17 cellular contexts compared by ENCODE assay signal in genomic region chr5:1051366-1051720, GRCh38. TPM values are rescaled to one million over a fixed set of nuclear protein-coding genes. Genes with fewer than 3 reads are reported as not detected.
DNase-seq lines count a peak whose midpoint lies in the region; ATAC-seq and TF ChIP-seq lines count a peak whose summit lies in the region.
"Had no signal": no experiment of that assay in that cellular context is flagged by ENCODE, and none has a peak within 500 bp of the region (broad histone marks: within the 10 kb centered on the region; RNA-seq: fewer than 3 reads in every experiment).

No MANE protein-coding gene starts in this region.

- no peak overlapping the region for H2BK15ac ChIP-seq in neuronal stem cell (ENCODE audit: low read length)

- H3K27ac Mint-ChIP-seq in GM23338 (no peak overlapping the region), immature natural killer cell (no peak overlapping the region)
- no peak overlapping the region for H3K27ac Mint-ChIP-seq in activated naive CD4-positive, alpha-beta T cell treated with anti-CD3 and anti-CD28 coated beads for 36 hours
- H3K27ac Mint-ChIP-seq: B cell; CD8-positive, alpha-beta T cell had no signal

- ATAC-seq in heart right ventricle (peak in 1 of 8 donors; percentile 1), Right ventricle myocardium superior (ENCODE audit: poor library complexity) (no peak), GM23338 (no peak), HG03342 (IDR thresholded peaks at IDR 0.05; ENCODE audit: unreplicated experiment) (no peak)
- ATAC-seq: CD8-positive, alpha-beta T cell; HCT116 had no signal

- DNase-seq in heart right ventricle (no peak), Right ventricle myocardium superior (no peak), GM23338 (ENCODE audit: low spot score) (peak; percentile 0), NAMALWA (ENCODE audit: low spot score) (peak; percentile 83), neuronal stem cell (ENCODE audit: low spot score) (no peak), immature natural killer cell (no peak)
- DNase-seq in activated naive CD4-positive, alpha-beta T cell treated with anti-CD3 and anti-CD28 coated beads for 36 hours = no peak
- DNase-seq: CD8-positive, alpha-beta T cell; COR-L47; DMS153; DND-41; GF-D8 had no signal

- peak overlapping the region; percentile 89 for H3K23ac ChIP-seq in neuronal stem cell (ENCODE audit: low read depth, low read length, poor library complexity)

- H3K4me1 ChIP-seq in heart right ventricle (peaks cover 0 to 38% (median 11%) of the 10 kb centered on the region in 9 donors), GM23338 (ENCODE audit: insufficient read depth) (no peaks in the 10 kb centered on the region), neuronal stem cell (ENCODE audit: control insufficient read depth in 2 of 2, insufficient read depth in 1 of 2, low read depth in 1 of 2, low read length in 2 of 2) (peaks cover 2 to 3% of the 10 kb centered on the region in 2 donors)

- H3K14ac ChIP-seq in neuronal stem cell (ENCODE audit: low read length) = no peak overlapping the region

- no peak overlapping the region for H3K18ac ChIP-seq in neuronal stem cell (ENCODE audit: low read length)

- peaks cover 21% of the 10 kb centered on the region for H3K36me3 Mint-ChIP-seq in GM23338 (ENCODE audit: low read depth)
- peaks cover 2% of the 10 kb centered on the region for H3K36me3 Mint-ChIP-seq in activated naive CD4-positive, alpha-beta T cell treated with anti-CD3 and anti-CD28 coated beads for 36 hours (ENCODE audit: low read depth)
- H3K36me3 Mint-ChIP-seq in immature natural killer cell = peaks cover 0 to 8% (median 6%) of the 10 kb centered on the region in 3 donors

- H3K4me3 ChIP-seq in heart right ventricle (no peak overlapping the region), GM23338 (no peak overlapping the region), neuronal stem cell (ENCODE audit: low read length in 2 of 2) (no peak overlapping the region)

- H4K20me1 ChIP-seq in GM23338 (replicated peaks; ENCODE audit: insufficient read depth) = no peaks in the 10 kb centered on the region; the same call in 1 of the 2 replicates

- no peak overlapping the region for H4K91ac ChIP-seq in neuronal stem cell (ENCODE audit: low read depth, low read length, poor library complexity)

- no peak overlapping the region for H2AFZ ChIP-seq in GM23338
- no peak overlapping the region for H2AFZ ChIP-seq in neuronal stem cell (ENCODE audit: low read length)

- no peaks in the 10 kb centered on the region for H3K79me2 ChIP-seq in GM23338 (replicated peaks; ENCODE audit: insufficient read depth)

- intact Hi-C loops in heart right ventricle (cut with DNase I) (loop anchor here in 2 of 10 donors (10.0 kb wide), 1 partner anchor 83 kb away; no protein-coding TSS in a partner anchor), Right ventricle myocardium superior (cut with DNase I) (loop anchor here (5.0 kb wide), 1 partner anchor 41 kb away; no protein-coding TSS in a partner anchor)
- intact Hi-C loops in activated naive CD4-positive, alpha-beta T cell treated with anti-CD3 and anti-CD28 coated beads for 36 hours (cut with micrococcal nuclease) = no loop called here

- peaks cover 5% of the 10 kb centered on the region for H3K9me3 Mint-ChIP-seq in GM23338
- peaks cover 20% of the 10 kb centered on the region for H3K9me3 Mint-ChIP-seq in activated naive CD4-positive, alpha-beta T cell treated with anti-CD3 and anti-CD28 coated beads for 36 hours
- H3K9me3 Mint-ChIP-seq in immature natural killer cell = peaks cover 0 to 2% (median 0%) of the 10 kb centered on the region in 6 donors
- H3K9me3 Mint-ChIP-seq: CD8-positive, alpha-beta T cell had no signal

- no peak overlapping the region for H4K8ac ChIP-seq in neuronal stem cell (ENCODE audit: low read depth, low read length)

- H3K9me3 ChIP-seq in heart right ventricle = no peaks in the 10 kb centered on the region
- H3K9me3 ChIP-seq in neuronal stem cell (replicated peaks in 1 of 2; ENCODE audit: control insufficient read depth in 2 of 2, insufficient read depth in 1 of 2, low read depth in 1 of 2, low read length in 2 of 2) = peaks cover 0 to 6% of the 10 kb centered on the region in 2 donors

- CTCF ChIA-PET in activated naive CD4-positive, alpha-beta T cell treated with anti-CD3 and anti-CD28 coated beads for 36 hours (lab: Charles Lee) = no interaction called here

- H3K27me3 ChIP-seq in heart right ventricle (no peaks in the 10 kb centered on the region), GM23338 (ENCODE audit: insufficient read depth) (no peaks in the 10 kb centered on the region), neuronal stem cell (ENCODE audit: control insufficient read depth in 3 of 3, insufficient read depth in 3 of 3, low read depth in 1 of 3, low read length in 3 of 3) (no peaks in the 10 kb centered on the region)

- peaks cover 6% of the 10 kb centered on the region for H3K79me1 ChIP-seq in neuronal stem cell (ENCODE audit: low read depth, low read length)

- no peak overlapping the region for H2BK5ac ChIP-seq in neuronal stem cell (ENCODE audit: low read length)

- peaks cover 0 to 68% (median 26%) of the 10 kb centered on the region in 9 donors for H3K36me3 ChIP-seq in heart right ventricle
- H3K36me3 ChIP-seq in GM23338 (ENCODE audit: insufficient read depth) = no peaks in the 10 kb centered on the region
- H3K36me3 ChIP-seq in neuronal stem cell (replicated peaks in 1 of 2; ENCODE audit: control insufficient read depth in 2 of 2, insufficient read depth in 2 of 2, low read length in 2 of 2) = peaks cover 33 to 53% of the 10 kb centered on the region in 2 donors

- H3K27me3 Mint-ChIP-seq in GM23338 (ENCODE audit: insufficient read depth, low read depth, poor library complexity) (peaks cover 20% of the 10 kb centered on the region), immature natural killer cell (ENCODE audit: low read depth in 3 of 3) (peaks cover 2 to 3% (median 2%) of the 10 kb centered on the region in 3 donors)
- H3K27me3 Mint-ChIP-seq in activated naive CD4-positive, alpha-beta T cell treated with anti-CD3 and anti-CD28 coated beads for 36 hours (ENCODE audit: low read depth) = no peaks in the 10 kb centered on the region
- H3K27me3 Mint-ChIP-seq: B cell had no signal

- H3K4me2 ChIP-seq in GM23338 = no peak overlapping the region
- H3K4me2 ChIP-seq in neuronal stem cell (ENCODE audit: insufficient read depth, low read length, poor library complexity, severe bottlenecking) = no peak overlapping the region

- H3F3A ChIP-seq in GM23338 (replicated peaks; ENCODE audit: low read depth) = no peaks in the 10 kb centered on the region

- H2BK12ac ChIP-seq in neuronal stem cell (ENCODE audit: low read length) = no peak overlapping the region

- no peak overlapping the region for H3K4ac ChIP-seq in neuronal stem cell (ENCODE audit: low read length)

- H3K9me2 ChIP-seq in GM23338 (ENCODE audit: insufficient read depth) = no peaks in the 10 kb centered on the region

- H3K4me1 Mint-ChIP-seq in GM23338 (no peaks in the 10 kb centered on the region), immature natural killer cell (peaks cover 0 to 15% of the 10 kb centered on the region in 2 donors)
- no peaks in the 10 kb centered on the region for H3K4me1 Mint-ChIP-seq in activated naive CD4-positive, alpha-beta T cell treated with anti-CD3 and anti-CD28 coated beads for 36 hours (ENCODE audit: low read depth)
- H3K4me1 Mint-ChIP-seq: B cell, CD14-positive monocyte had no signal

- no peak overlapping the region for H2AK5ac ChIP-seq in neuronal stem cell (ENCODE audit: low read depth, low read length)

- no peak overlapping the region for H3K4me3 Mint-ChIP-seq in GM23338
- H3K4me3 Mint-ChIP-seq in activated naive CD4-positive, alpha-beta T cell treated with anti-CD3 and anti-CD28 coated beads for 36 hours = no peak overlapping the region
- H3K4me3 Mint-ChIP-seq in immature natural killer cell = no peak overlapping the region
- H3K4me3 Mint-ChIP-seq: B cell; CD14-positive monocyte; CD8-positive, alpha-beta T cell had no signal

- no peak overlapping the region for H2BK120ac ChIP-seq in neuronal stem cell (ENCODE audit: low read depth, low read length)

- no peak overlapping the region for H3K9ac ChIP-seq in neuronal stem cell (ENCODE audit: low read depth, low read length, poor library complexity)

- WGBS in heart right ventricle, 2 donors = 80 to 88% methylated on average over 16 of the region's 16 CpGs
- no CpG with 5 or more reads among the region's 16 CpGs for WGBS in neuronal stem cell (ENCODE audit: extremely low coverage in 2 of 2, insufficient read length in 2 of 2, insufficient replicate concordance in 1 of 2), 2 donors

- peak overlapping the region in 6 of 10 donors; percentile 21 to 79 (median 57) for H3K27ac ChIP-seq in heart right ventricle
- no peak overlapping the region for H3K27ac ChIP-seq in GM23338 (ENCODE audit: low read depth)
- H3K27ac ChIP-seq in neuronal stem cell (replicated peaks; ENCODE audit: low read length) = no peak overlapping the region
- H3K27ac ChIP-seq: HL-60 had no signal

- TF ChIP-seq CTCF in heart right ventricle (IDR thresholded peaks at IDR 0.05) (no peak), GM23338 (conservative IDR thresholded peaks at IDR 0.05; ENCODE audit: low read depth in 2 of 2) (no peak)

TF ChIP-seq in GM23338, 12 proteins besides CTCF, POLR2A, EP300 and RAD21:
- no peak for TF ChIP-seq ETS1 (IDR thresholded peaks at IDR 0.05)
- no peak for TF ChIP-seq STAT1 (IDR thresholded peaks at IDR 0.05; ENCODE audit: unreplicated experiment)

RNA-seq across cellular contexts. Expression of gene NKD2, which starts 42.7 kb away (rescaled TPM):
- total RNA-seq in heart right ventricle (1 to 10 TPM in 7 of 10 donors, under 1 TPM in 3; 0.31 to 4.5 (median 1.5) TPM), Right ventricle myocardium superior (2.8 TPM)
- polyA plus RNA-seq in heart right ventricle (10 to 100 TPM in 1 of 2 donors, 1 to 10 TPM in 1; 5.3 to 12.7 TPM), GM23338 (2016; fragmentation: Nextera tagmentation; extraction: Ambion mirVana) (10.0 and 11.9 TPM in 2 replicates), immature natural killer cell (not detected)
- 7.3 and 9.0 TPM in 2 replicates for total RNA-seq in GM23338 (2014; rRNA removed; shearing (Covaris generic))
- polyA plus RNA-seq in neuronal stem cell (2013, experiment 1 of 2) = 11.1 TPM
- polyA plus RNA-seq in neuronal stem cell (2013, experiment 2 of 2) = 11.1 TPM
- 1 to 10 TPM; 1.4 to 2.5 TPM for total RNA-seq in activated naive CD4-positive, alpha-beta T cell treated with anti-CD3 and anti-CD28 coated beads for 36 hours
- polyA plus RNA-seq: CD14-positive monocyte had no signal

Comparison
In these comparisons a context has a peak if more than half of its experiments do, and no peak if none do; other contexts are left out.
1. DNase-seq: peak in GM23338 (single experiment) and NAMALWA (single experiment); none in heart right ventricle (0 of 2), Right ventricle myocardium superior (single experiment), neuronal stem cell (single experiment), activated naive CD4-positive, alpha-beta T cell treated with anti-CD3 and anti-CD28 coated beads for 36 hours (single experiment) and immature natural killer cell (0 of 3).
2. H3K27ac ChIP-seq: peak in heart right ventricle (6 of 10); none in GM23338 (single experiment) and neuronal stem cell (single experiment).